14 cellular contexts compared by ENCODE assay signal in the genomic region with DNA sequence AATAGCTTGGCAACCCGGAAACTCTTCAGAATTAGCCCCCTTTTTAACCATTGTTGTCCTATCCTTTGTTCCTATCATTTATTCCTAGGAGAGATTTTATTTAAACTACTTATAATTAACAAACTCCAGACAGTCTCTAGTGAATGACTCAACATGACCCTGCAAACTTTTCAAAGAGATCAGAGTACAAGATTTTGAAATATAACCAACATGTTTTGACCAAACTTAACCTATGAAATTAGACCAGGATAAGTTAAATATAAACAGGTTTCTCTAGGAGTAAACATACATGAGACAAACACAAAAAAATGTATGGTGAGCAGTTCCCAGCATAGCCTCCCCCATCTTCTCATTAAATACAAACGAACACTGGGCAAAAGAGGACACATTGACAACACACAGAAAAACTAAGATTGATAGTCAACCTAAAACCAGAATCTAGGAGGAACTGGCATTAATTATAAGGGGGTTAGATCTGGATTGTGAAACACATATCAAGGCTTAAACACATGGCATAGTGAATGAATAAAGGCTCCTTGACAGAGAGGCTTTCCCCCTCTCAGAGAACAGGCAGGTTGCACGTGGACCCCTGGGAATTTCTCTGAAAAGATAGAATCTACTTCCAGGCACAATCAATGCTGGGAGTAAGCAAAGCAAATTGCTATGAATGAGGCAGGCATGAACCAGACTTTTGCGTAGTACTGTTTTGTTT.
DNase-seq lines count a peak whose midpoint lies in the region; ATAC-seq, FAIRE-seq and TF ChIP-seq lines count a peak whose summit lies in the region.
"Had no signal": no experiment of that assay in that cellular context is flagged by ENCODE, and none has a peak within 500 bp of the region (broad histone marks: within the 10 kb centered on the region; RNA-seq: fewer than 3 reads in every experiment).

No MANE protein-coding gene starts in this region.

- peak; percentile 82 for ATAC-seq in SK-N-SH treated with all-trans-retinoic acid at 6 μM for 48 hours
- ATAC-seq in foreskin keratinocyte = peak; percentile 35
- ATAC-seq: gastroesophageal sphincter had no signal

- H3K27ac ChIP-seq in foreskin keratinocyte = peak overlapping the region; percentile 73
- H3K27ac ChIP-seq in stomach = peak overlapping the region in 3 of 5 donors; percentile 3 to 55 (median 43)
- H3K27ac ChIP-seq: gastroesophageal sphincter had no signal

- TF ChIP-seq POLR2A in stomach (IDR thresholded peaks at IDR 0.05) = no peak

- H3K4me3 ChIP-seq in stomach = no peak overlapping the region
- H3K4me3 ChIP-seq: gastroesophageal sphincter had no signal

- intact Hi-C loops in stomach (cut with DNase I; ENCODE audit: low total_unique reads) = no loop called here

- FAIRE-seq in GM19239 (lab: Jason Lieb, UNC) = no peak

- no peaks in the 10 kb centered on the region for H3K9me3 ChIP-seq in stomach
- H3K9me3 ChIP-seq: gastroesophageal sphincter had no signal

- H3K4me1 ChIP-seq in foreskin keratinocyte = peaks cover 13% of the 10 kb centered on the region
- no peaks in the 10 kb centered on the region for H3K4me1 ChIP-seq in stomach
- H3K4me1 ChIP-seq: gastroesophageal sphincter had no signal

- DNase-seq in GM04504 (ENCODE audit: low read depth) (peak; percentile 40), foreskin keratinocyte (peak in 1 of 2 donors; percentile 50), stomach (no peak), cortex of kidney (lab: John Stamatoyannopoulos, UW) (no peak), LoVo (ENCODE audit: low spot score) (no peak), GM19239 (ENCODE audit: insufficient read length, low spot score) (no peak)
- DNase-seq: activated CD4-positive, alpha-beta T cell treated with anti-CD3 and anti-CD28 coated beads for 1 hour; NCI-H1048; NCI-H446; OCI-M1; stimulated activated CD4-positive, alpha-beta T cell treated with anti-CD3 and anti-CD28 coated beads, Interleukin-2, amount 100 ng/mL, for 48 hours; T-helper 1 cell had no signal

- H3K27me3 ChIP-seq in foreskin keratinocyte = no peaks in the 10 kb centered on the region
- H3K27me3 ChIP-seq in stomach = no peaks in the 10 kb centered on the region
- H3K27me3 ChIP-seq: gastroesophageal sphincter had no signal

- WGBS in stomach, 5 donors = 61 to 76% (median 70%) methylated on average over 4 of the region's 4 CpGs

- no peaks in the 10 kb centered on the region for H3K36me3 ChIP-seq in stomach
- H3K36me3 ChIP-seq: gastroesophageal sphincter had no signal

- TF ChIP-seq EP300 in stomach (IDR thresholded peaks at IDR 0.05) = no peak

- TF ChIP-seq CTCF in foreskin keratinocyte (conservative IDR thresholded peaks at IDR 0.05) (no peak), stomach (IDR thresholded peaks at IDR 0.05) (no peak)

TF ChIP-seq in SK-N-SH treated with all-trans-retinoic acid at 6 μM for 48 hours, 23 proteins besides CTCF, POLR2A, EP300 and RAD21:
- TF ChIP-seq SNAI2 (CRISPR knock-in tag; IDR thresholded peaks at IDR 0.05) (no peak), ESRRG (CRISPR knock-in tag; IDR thresholded peaks at IDR 0.05) (no peak), ARNTL (CRISPR knock-in tag; IDR thresholded peaks at IDR 0.05; ENCODE audit: borderline replicate concordance, low read depth) (no peak), BACH2 (CRISPR knock-in tag; IDR thresholded peaks at IDR 0.05; ENCODE audit: borderline replicate concordance) (no peak), TCF4 (CRISPR knock-in tag; IDR thresholded peaks at IDR 0.05; ENCODE audit: borderline replicate concordance) (no peak), TOX (CRISPR knock-in tag; IDR thresholded peaks at IDR 0.05; ENCODE audit: borderline replicate concordance) (no peak)
- TF ChIP-seq, protein P1, sequence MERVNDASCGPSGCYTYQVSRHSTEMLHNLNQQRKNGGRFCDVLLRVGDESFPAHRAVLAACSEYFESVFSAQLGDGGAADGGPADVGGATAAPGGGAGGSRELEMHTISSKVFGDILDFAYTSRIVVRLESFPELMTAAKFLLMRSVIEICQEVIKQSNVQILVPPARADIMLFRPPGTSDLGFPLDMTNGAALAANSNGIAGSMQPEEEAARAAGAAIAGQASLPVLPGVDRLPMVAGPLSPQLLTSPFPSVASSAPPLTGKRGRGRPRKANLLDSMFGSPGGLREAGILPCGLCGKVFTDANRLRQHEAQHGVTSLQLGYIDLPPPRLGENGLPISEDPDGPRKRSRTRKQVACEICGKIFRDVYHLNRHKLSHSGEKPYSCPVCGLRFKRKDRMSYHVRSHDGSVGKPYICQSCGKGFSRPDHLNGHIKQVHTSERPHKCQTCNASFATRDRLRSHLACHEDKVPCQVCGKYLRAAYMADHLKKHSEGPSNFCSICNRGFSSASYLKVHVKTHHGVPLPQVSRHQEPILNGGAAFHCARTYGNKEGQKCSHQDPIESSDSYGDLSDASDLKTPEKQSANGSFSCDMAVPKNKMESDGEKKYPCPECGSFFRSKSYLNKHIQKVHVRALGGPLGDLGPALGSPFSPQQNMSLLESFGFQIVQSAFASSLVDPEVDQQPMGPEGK (CRISPR knock-in tag; IDR thresholded peaks at IDR 0.05; ENCODE audit: borderline replicate concordance) = no peak
- TF ChIP-seq, protein P2, sequence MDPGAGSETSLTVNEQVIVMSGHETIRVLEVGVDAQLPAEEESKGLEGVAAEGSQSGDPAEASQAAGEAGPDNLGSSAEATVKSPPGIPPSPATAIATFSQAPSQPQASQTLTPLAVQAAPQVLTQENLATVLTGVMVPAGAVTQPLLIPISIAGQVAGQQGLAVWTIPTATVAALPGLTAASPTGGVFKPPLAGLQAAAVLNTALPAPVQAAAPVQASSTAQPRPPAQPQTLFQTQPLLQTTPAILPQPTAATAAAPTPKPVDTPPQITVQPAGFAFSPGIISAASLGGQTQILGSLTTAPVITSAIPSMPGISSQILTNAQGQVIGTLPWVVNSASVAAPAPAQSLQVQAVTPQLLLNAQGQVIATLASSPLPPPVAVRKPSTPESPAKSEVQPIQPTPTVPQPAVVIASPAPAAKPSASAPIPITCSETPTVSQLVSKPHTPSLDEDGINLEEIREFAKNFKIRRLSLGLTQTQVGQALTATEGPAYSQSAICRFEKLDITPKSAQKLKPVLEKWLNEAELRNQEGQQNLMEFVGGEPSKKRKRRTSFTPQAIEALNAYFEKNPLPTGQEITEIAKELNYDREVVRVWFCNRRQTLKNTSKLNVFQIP (CRISPR knock-in tag; IDR thresholded peaks at IDR 0.05; ENCODE audit: borderline replicate concordance, low read depth) = no peak
- TF ChIP-seq, protein P3, sequence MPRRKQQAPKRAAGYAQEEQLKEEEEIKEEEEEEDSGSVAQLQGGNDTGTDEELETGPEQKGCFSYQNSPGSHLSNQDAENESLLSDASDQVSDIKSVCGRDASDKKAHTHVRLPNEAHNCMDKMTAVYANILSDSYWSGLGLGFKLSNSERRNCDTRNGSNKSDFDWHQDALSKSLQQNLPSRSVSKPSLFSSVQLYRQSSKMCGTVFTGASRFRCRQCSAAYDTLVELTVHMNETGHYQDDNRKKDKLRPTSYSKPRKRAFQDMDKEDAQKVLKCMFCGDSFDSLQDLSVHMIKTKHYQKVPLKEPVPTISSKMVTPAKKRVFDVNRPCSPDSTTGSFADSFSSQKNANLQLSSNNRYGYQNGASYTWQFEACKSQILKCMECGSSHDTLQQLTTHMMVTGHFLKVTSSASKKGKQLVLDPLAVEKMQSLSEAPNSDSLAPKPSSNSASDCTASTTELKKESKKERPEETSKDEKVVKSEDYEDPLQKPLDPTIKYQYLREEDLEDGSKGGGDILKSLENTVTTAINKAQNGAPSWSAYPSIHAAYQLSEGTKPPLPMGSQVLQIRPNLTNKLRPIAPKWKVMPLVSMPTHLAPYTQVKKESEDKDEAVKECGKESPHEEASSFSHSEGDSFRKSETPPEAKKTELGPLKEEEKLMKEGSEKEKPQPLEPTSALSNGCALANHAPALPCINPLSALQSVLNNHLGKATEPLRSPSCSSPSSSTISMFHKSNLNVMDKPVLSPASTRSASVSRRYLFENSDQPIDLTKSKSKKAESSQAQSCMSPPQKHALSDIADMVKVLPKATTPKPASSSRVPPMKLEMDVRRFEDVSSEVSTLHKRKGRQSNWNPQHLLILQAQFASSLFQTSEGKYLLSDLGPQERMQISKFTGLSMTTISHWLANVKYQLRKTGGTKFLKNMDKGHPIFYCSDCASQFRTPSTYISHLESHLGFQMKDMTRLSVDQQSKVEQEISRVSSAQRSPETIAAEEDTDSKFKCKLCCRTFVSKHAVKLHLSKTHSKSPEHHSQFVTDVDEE (CRISPR knock-in tag; IDR thresholded peaks at IDR 0.05) = no peak
